Comparison of ENCODE assay signal across 13 cellular contexts in genomic region chr21:43825936-43826622, GRCh38. TPM values are rescaled to one million over a fixed set of nuclear protein-coding genes. Genes with fewer than 3 reads are reported as not detected.
DNase-seq lines count a peak whose midpoint lies in the region; ATAC-seq, FAIRE-seq and TF ChIP-seq lines count a peak whose summit lies in the region.
"Had no signal": no experiment of that assay in that cellular context is flagged by ENCODE, and none has a peak within 500 bp of the region (broad histone marks: within the 10 kb centered on the region; RNA-seq: fewer than 3 reads in every experiment).

No MANE protein-coding gene starts in this region.

- H3K4me3 ChIP-seq in IMR-90 (ENCODE audit: insufficient read depth, low read depth, low read length) (no peak overlapping the region), GM12878 (no peak overlapping the region), lower lobe of right lung (no peak overlapping the region), lower leg skin (ENCODE audit: low read depth, poor library complexity, severe bottlenecking) (no peak overlapping the region)

- WGBS in IMR-90 (ENCODE audit: extremely low coverage in 2 of 2, insufficient read length in 1 of 2), 2 experiments, result 49% methylated on average over 13 of the region's 31 CpGs; no CpG with 5 or more reads in 1 of the 2 experiments
- WGBS in GM12878 (ENCODE audit: insufficient coverage, insufficient replicate concordance, low lambda C conversion rate, missing lambda C conversion rate), result 70% methylated on average over 31 of the region's 31 CpGs
- WGBS in lower leg skin, 2 donors, result 47 to 68% methylated on average over 20 to 24 of the region's 31 CpGs

- H3K4me1 ChIP-seq in IMR-90 (ENCODE audit: control insufficient read depth, insufficient read depth, low read length) (peaks cover 4% of the 10 kb centered on the region; the same call in 1 of the 2 replicates), GM12878 (ENCODE audit: control insufficient read depth, insufficient read depth, low read length) (no peaks in the 10 kb centered on the region), lower lobe of right lung (peaks cover 7% of the 10 kb centered on the region)

- CTCF ChIA-PET in IMR-90 (lab: Yijun Ruan, JAX), result interaction anchor here (1.0 kb wide), 1 partner anchor 20 kb away, joined by 3 read pairs; no protein-coding TSS in a partner anchor
- CTCF ChIA-PET in GM12878 (lab: Yijun Ruan, JAX), result no interaction called here

- peaks cover 4% of the 10 kb centered on the region; the same call in 1 of the 2 replicates for H3K9me1 ChIP-seq in IMR-90 (ENCODE audit: insufficient read depth, low read length)

- no peak overlapping the region for H2BK15ac ChIP-seq in IMR-90 (ENCODE audit: low read depth, low read length)

- TF ChIP-seq EP300 in GM12878 (IDR thresholded peaks at IDR 0.05; ENCODE audit: borderline replicate concordance in 1 of 2, control insufficient read depth in 1 of 2, low read depth in 2 of 2, low read length in 2 of 2), result no peak

- intact Hi-C loops in IMR-90 (cut with micrococcal nuclease) (no loop called here), GM12878 (cut with micrococcal nuclease; ENCODE audit: unreplicated experiment) (no loop called here), lower lobe of right lung (cut with DNase I) (no loop called here), lower leg skin (cut with DNase I; ENCODE audit: low total_unique reads) (no loop called here)

- H2AFZ ChIP-seq in IMR-90 (replicated peaks; ENCODE audit: low read length, poor library complexity) (peak overlapping the region; percentile 72), GM12878 (ENCODE audit: control insufficient read depth, low read depth, low read length) (no peak overlapping the region)

- H4K8ac ChIP-seq in IMR-90 (ENCODE audit: low read depth in 2 of 2, low read length in 2 of 2), result no peak overlapping the region

- no peak overlapping the region for H2AK9ac ChIP-seq in IMR-90 (replicated peaks; ENCODE audit: low read depth, low read length, poor library complexity)

- H2AK5ac ChIP-seq in IMR-90 (ENCODE audit: low read depth, low read length), result no peak overlapping the region

- H3K79me2 ChIP-seq in GM12878 (ENCODE audit: control insufficient read depth, insufficient read depth, low read length), result no peaks in the 10 kb centered on the region

- H3K36me3 ChIP-seq in IMR-90 (ENCODE audit: control insufficient read depth, insufficient read depth, low read length) (no peaks in the 10 kb centered on the region), GM12878 (ENCODE audit: control insufficient read depth in 2 of 2, insufficient read depth in 2 of 2, low read length in 1 of 2) (no peaks in the 10 kb centered on the region), lower lobe of right lung (no peaks in the 10 kb centered on the region)

- no peak for TF ChIP-seq CTCF in IMR-90 (conservative IDR thresholded peaks at IDR 0.05; ENCODE audit: low read depth, low read length)
- TF ChIP-seq CTCF in GM12878 (IDR thresholded peaks at IDR 0.05 in 2 of 3, conservative IDR thresholded peaks at IDR 0.05 in 1 of 3; ENCODE audit: control insufficient read depth in 2 of 3, extremely low read depth in 1 of 3, insufficient read depth in 1 of 3, low read depth in 3 of 3, low read length in 3 of 3), result no peak
- TF ChIP-seq CTCF in lower lobe of right lung (IDR thresholded peaks at IDR 0.05), result peak; percentile 27
- no peak for TF ChIP-seq CTCF in lower leg skin (IDR thresholded peaks at IDR 0.05)

- no peak overlapping the region for H3K9ac ChIP-seq in IMR-90 (ENCODE audit: low read depth, low read length)
- H3K9ac ChIP-seq in GM12878 (ENCODE audit: control insufficient read depth, insufficient read depth, low read length), result no peak overlapping the region

- no peak overlapping the region for H4K5ac ChIP-seq in IMR-90 (ENCODE audit: low read depth, low read length)

- TF ChIP-seq RAD21 in IMR-90 (IDR thresholded peaks at IDR 0.05; ENCODE audit: low read length), result no peak
- no peak for TF ChIP-seq RAD21 in GM12878 (IDR thresholded peaks at IDR 0.05; ENCODE audit: insufficient read depth, low read depth, low read length)

- dilution Hi-C loops in IMR-90 (cut with HindIII; ENCODE audit: low sequenced_read_pairs, unreplicated experiment), result no loop called here

- H3K27ac ChIP-seq in IMR-90 (ENCODE audit: insufficient read depth, low read length) (no peak overlapping the region), GM12878 (ENCODE audit: control insufficient read depth, insufficient read depth) (no peak overlapping the region), lower lobe of right lung (no peak overlapping the region)

- SMC1A ChIA-PET in GM12878 (lab: Charles Lee; ENCODE audit: uncharacterized antibody, unreplicated experiment), result interaction anchor here (1.4 kb wide), 1 partner anchor 92 kb away, joined by 5 read pairs; no protein-coding TSS in a partner anchor

- peak; percentile 16 for DNase-seq in ACHN
- DNase-seq in IMR-90, result no peak
- no peak for DNase-seq in GM12878 (ENCODE audit: low read depth, low spot score)
- peak; percentile 57 for DNase-seq in lower lobe of right lung
- DNase-seq in activated CD4-positive, alpha-beta T cell treated with anti-CD3 and anti-CD28 coated beads, Interleukin-2, amount 50 U/mL, for 1 hour, result no peak
- no peak for DNase-seq in lower leg skin (ENCODE audit: low spot score in 2 of 2)
- DNase-seq in KG1 (lab: John Stamatoyannopoulos, UW), result no peak
- DNase-seq: CD4-positive, CD25-positive, alpha-beta regulatory T cell; mesenchymal stem cell; stimulated activated CD4-positive, alpha-beta T cell treated with anti-CD3 and anti-CD28 coated beads, Interleukin-2, amount 100 ng/mL, for 24 hours; T-cell had no signal

- no peaks in the 10 kb centered on the region for H3K79me1 ChIP-seq in IMR-90 (ENCODE audit: low read depth in 1 of 2, low read length in 2 of 2)

- no peak overlapping the region for H3K56ac ChIP-seq in IMR-90 (ENCODE audit: extremely low read depth, insufficient read depth, low read length)

- no peak overlapping the region for H3K14ac ChIP-seq in IMR-90 (replicated peaks; ENCODE audit: low read depth, low read length)

- H3K4ac ChIP-seq in IMR-90 (ENCODE audit: low read depth, low read length), result no peak overlapping the region

- no peak overlapping the region for H2BK120ac ChIP-seq in IMR-90 (ENCODE audit: low read depth, low read length)

- no TSS peak for BruUV-seq in IMR-90 (replicated peaks; lab: Mats Ljungman, UMichigan)
- BruUV-seq in GM12878 (replicated peaks; lab: Mats Ljungman, UMichigan), result no TSS peak

- no peak overlapping the region for H2BK20ac ChIP-seq in IMR-90 (ENCODE audit: low read depth, low read length)

- in situ Hi-C loops in ACHN (cut with HindIII; ENCODE audit: low pct_ligation_motif_present, low pct_unique_long_range_greater_than_20kb, low sequenced_read_pairs), result no loop called here
- in situ Hi-C loops in IMR-90 (cut with MboI; ENCODE audit: low sequenced_read_pairs), result no loop called here
- in situ Hi-C loops in GM12878 (cut with MboI), result no loop called here

- FAIRE-seq in GM12878 (lab: Jason Lieb, UNC), result no peak
- FAIRE-seq: urothelium cell line had no signal

- H3K4me2 ChIP-seq in IMR-90 (ENCODE audit: low read depth, low read length) (no peak overlapping the region), GM12878 (ENCODE audit: control insufficient read depth, insufficient read depth) (no peak overlapping the region)

- POLR2A ChIA-PET in IMR-90 (lab: Charles Lee; ENCODE audit: unreplicated experiment) (no interaction called here), GM12878 (lab: Charles Lee) (interaction anchor here (0.6 to 1.6 kb wide), 2 partner anchors 10 to 46 kb away, joined by 3 to 4 read pairs; no protein-coding TSS in a partner anchor)

- no peak overlapping the region for H3K23ac ChIP-seq in IMR-90 (ENCODE audit: low read depth, low read length)

- no peaks in the 10 kb centered on the region for H4K20me1 ChIP-seq in IMR-90 (ENCODE audit: insufficient read depth, low read length)
- no peaks in the 10 kb centered on the region for H4K20me1 ChIP-seq in GM12878 (ENCODE audit: control insufficient read depth, insufficient read depth)

- H3K27me3 ChIP-seq in IMR-90 (ENCODE audit: control insufficient read depth, insufficient read depth, low read length), result peaks cover 13% of the 10 kb centered on the region
- H3K27me3 ChIP-seq in GM12878 (replicated peaks in 1 of 2; ENCODE audit: control insufficient read depth in 2 of 2, insufficient read depth in 2 of 2, low read length in 1 of 2), result peaks cover 1 to 2% of the 10 kb centered on the region in 2 experiments; a peak in 2 of 4 replicates
- peaks cover 24% of the 10 kb centered on the region for H3K27me3 ChIP-seq in lower lobe of right lung (ENCODE audit: low read depth)

- no peak overlapping the region for H3K18ac ChIP-seq in IMR-90 (ENCODE audit: low read depth, low read length)

- H3K9me3 ChIP-seq in IMR-90 (ENCODE audit: control insufficient read depth, insufficient read depth, low read length) (no peaks in the 10 kb centered on the region), GM12878 (replicated peaks; ENCODE audit: control insufficient read depth, insufficient read depth, low read length) (no peaks in the 10 kb centered on the region; the same call in 2 of the 3 replicates), lower lobe of right lung (no peaks in the 10 kb centered on the region)

- RAD21 ChIA-PET in GM12878 (lab: Charles Lee; ENCODE audit: unreplicated experiment), result interaction anchor here (1.2 kb wide), 1 partner anchor 113 kb away, joined by 5 read pairs; no protein-coding TSS in a partner anchor

- TF ChIP-seq POLR2A in IMR-90 (IDR thresholded peaks at IDR 0.05; ENCODE audit: low read depth, low read length) (no peak), GM12878 (IDR thresholded peaks at IDR 0.05; ENCODE audit: low read depth, low read length) (no peak; the same call in 1 of the 2 replicates), lower leg skin (IDR thresholded peaks at IDR 0.05) (no peak)

- ATAC-seq in IMR-90 (ENCODE audit: low read depth) (peak; percentile 21; the same call in 1 of the 2 replicates), GM12878 (peak; percentile 54), lower lobe of right lung (peak; percentile 59 to 67), HG02852 (IDR thresholded peaks at IDR 0.05; ENCODE audit: unreplicated experiment) (no peak)
- ATAC-seq: T-cell had no signal

- H2BK5ac ChIP-seq in IMR-90 (ENCODE audit: low read depth, low read length, poor library complexity, severe bottlenecking), result no peak overlapping the region

- H4K91ac ChIP-seq in IMR-90 (ENCODE audit: insufficient read depth, low read depth, low read length), result no peak overlapping the region

RNA-seq across cellular contexts. Expression of gene RRP1, which starts 36.7 kb away (rescaled TPM):
- total RNA-seq in IMR-90 (2012; rRNA removed) (18.3 and 23.3 TPM in 2 replicates), GM12878 (2014; rRNA removed) (32.5 and 40.9 TPM in 2 replicates), GM12878 (2014; rRNA removed; fragmentation: Illumina TruSeq; extraction: Trizol) (22.3 and 23.8 TPM in 2 replicates), GM12878 (2021) (58.7 and 65.3 TPM in 2 replicates), lower lobe of right lung (13.6 TPM), lower leg skin (10 to 100 TPM; 19.5 to 43.2 (median 25.5) TPM)
- polyA plus RNA-seq in IMR-90 (2012; rRNA removed) (18.1 and 20.2 TPM in 2 replicates), GM12878 (2011; rRNA removed) (21.8 and 26.0 TPM in 2 replicates), GM12878 (2014; fragmentation: Illumina TruSeq; extraction: Trizol) (27.4 and 48.9 TPM in 2 replicates), GM12878 (2014; fragmentation: Nextera tagmentation; extraction: Ambion mirVana) (1 to 10 TPM in 1 of 2 experiments, under 1 TPM in 1; 0.34 to 4.3 TPM), GM12878 (2014; rRNA removed) (29.3 and 33.8 TPM in 2 replicates), GM12878 (2016; fragmentation: Nextera tagmentation; extraction: Ambion mirVana) (10 to 100 TPM; 56.1 to 70.8 TPM)
- polyA plus RNA-seq in IMR-90 (2012; cell fraction: cytosol; rRNA removed), result 12.4 and 18.5 TPM in 2 replicates
- 28.8 and 33.8 TPM in 2 replicates for polyA plus RNA-seq in IMR-90 (2012; cell fraction: nucleus; rRNA removed; ENCODE audit: low replicate concordance)
- 118 and 141 TPM in 2 replicates for total RNA-seq in GM12878 (2013; cell fraction: nucleolus; rRNA removed)
- polyA plus RNA-seq in GM12878 (2011; ENCODE audit: low read depth), result 12.8 TPM
- polyA plus RNA-seq in GM12878 (2011; cell fraction: cytosol; rRNA removed), result 24.5 and 28.0 TPM in 2 replicates
- polyA plus RNA-seq in GM12878 (2011; cell fraction: nucleus; rRNA removed), result 94.1 and 106 TPM in 2 replicates
- polyA plus RNA-seq in GM12878 (2012), result 24.5 and 28.7 TPM in 2 replicates
- polyA minus RNA-seq in GM12878 (2011; rRNA and poly(A)+ RNA removed), result 18.4 and 26.8 TPM in 2 replicates
- polyA minus RNA-seq in GM12878 (2011; cell fraction: cytosol; rRNA and poly(A)+ RNA removed), result 8.8 and 11.2 TPM in 2 replicates
- 38.6 and 59.0 TPM in 2 replicates for polyA minus RNA-seq in GM12878 (2011; cell fraction: nucleus; rRNA and poly(A)+ RNA removed)

RNA-seq across cellular contexts. Expression of gene AGPAT3, which starts 38.9 kb away (rescaled TPM):
- total RNA-seq in IMR-90 (2012; rRNA removed), result 24.2 and 27.1 TPM in 2 replicates
- polyA plus RNA-seq in IMR-90 (2012; rRNA removed), result 36.2 and 38.7 TPM in 2 replicates
- 32.1 and 32.6 TPM in 2 replicates for polyA plus RNA-seq in IMR-90 (2012; cell fraction: cytosol; rRNA removed)
- 48.7 and 55.4 TPM in 2 replicates for polyA plus RNA-seq in IMR-90 (2012; cell fraction: nucleus; rRNA removed; ENCODE audit: low replicate concordance)
- 212 and 233 TPM in 2 replicates for total RNA-seq in GM12878 (2013; cell fraction: nucleolus; rRNA removed)
- total RNA-seq in GM12878 (2014; rRNA removed), result 46.9 and 47.8 TPM in 2 replicates
- total RNA-seq in GM12878 (2014; rRNA removed; fragmentation: Illumina TruSeq; extraction: Trizol), result 26.1 and 28.2 TPM in 2 replicates
- 89.5 and 110 TPM in 2 replicates for total RNA-seq in GM12878 (2021)
- 17.3 TPM for polyA plus RNA-seq in GM12878 (2011; ENCODE audit: low read depth)
- 27.6 and 47.8 TPM in 2 replicates for polyA plus RNA-seq in GM12878 (2011; rRNA removed)
- polyA plus RNA-seq in GM12878 (2011; cell fraction: cytosol; rRNA removed), result 59.2 and 60.5 TPM in 2 replicates
- 80.2 and 83.8 TPM in 2 replicates for polyA plus RNA-seq in GM12878 (2011; cell fraction: nucleus; rRNA removed)
- 36.8 and 49.6 TPM in 2 replicates for polyA plus RNA-seq in GM12878 (2012)
- 19.0 and 28.7 TPM in 2 replicates for polyA plus RNA-seq in GM12878 (2014; fragmentation: Illumina TruSeq; extraction: Trizol)
- 1 to 10 TPM; 1.2 to 3.7 TPM for polyA plus RNA-seq in GM12878 (2014; fragmentation: Nextera tagmentation; extraction: Ambion mirVana)
- polyA plus RNA-seq in GM12878 (2014; rRNA removed), result 50.0 and 53.6 TPM in 2 replicates
- polyA plus RNA-seq in GM12878 (2016; fragmentation: Nextera tagmentation; extraction: Ambion mirVana), result 10 to 100 TPM; 17.5 to 33.0 TPM
- polyA minus RNA-seq in GM12878 (2011; rRNA and poly(A)+ RNA removed), result 62.2 and 76.5 TPM in 2 replicates
- polyA minus RNA-seq in GM12878 (2011; cell fraction: cytosol; rRNA and poly(A)+ RNA removed), result 24.3 and 30.6 TPM in 2 replicates
- 23.3 and 43.3 TPM in 2 replicates for polyA minus RNA-seq in GM12878 (2011; cell fraction: nucleus; rRNA and poly(A)+ RNA removed)
- 83.3 TPM for total RNA-seq in lower lobe of right lung
- total RNA-seq in lower leg skin, result 10 to 100 TPM; 32.1 to 58.8 (median 48.7) TPM

RNA-seq across cellular contexts. Expression of gene CSTB, which starts 50.0 kb away (rescaled TPM):
- total RNA-seq in IMR-90 (2012; rRNA removed) (6.1 and 6.9 TPM in 2 replicates), GM12878 (2014; rRNA removed) (18.6 and 25.9 TPM in 2 replicates), GM12878 (2014; rRNA removed; fragmentation: Illumina TruSeq; extraction: Trizol) (20.4 and 20.6 TPM in 2 replicates), GM12878 (2021) (38.3 and 39.5 TPM in 2 replicates), lower lobe of right lung (154 TPM), lower leg skin (10 to 100 TPM; 11.0 to 29.3 (median 21.8) TPM)
- polyA plus RNA-seq in IMR-90 (2012; rRNA removed) (71.7 and 87.4 TPM in 2 replicates), GM12878 (2011; rRNA removed) (43.3 and 45.6 TPM in 2 replicates), GM12878 (2014; fragmentation: Illumina TruSeq; extraction: Trizol) (30.1 and 53.5 TPM in 2 replicates), GM12878 (2014; fragmentation: Nextera tagmentation; extraction: Ambion mirVana) (10 to 100 TPM; 12.5 to 20.2 TPM), GM12878 (2014; rRNA removed) (51.8 and 68.2 TPM in 2 replicates), GM12878 (2016; fragmentation: Nextera tagmentation; extraction: Ambion mirVana) (10 to 100 TPM; 82.3 to 82.7 TPM)
- polyA plus RNA-seq in IMR-90 (2012; cell fraction: cytosol; rRNA removed), result 31.9 and 61.6 TPM in 2 replicates
- 16.5 and 24.5 TPM in 2 replicates for polyA plus RNA-seq in IMR-90 (2012; cell fraction: nucleus; rRNA removed; ENCODE audit: low replicate concordance)
- 9.7 and 10.0 TPM in 2 replicates for total RNA-seq in GM12878 (2013; cell fraction: nucleolus; rRNA removed)
- polyA plus RNA-seq in GM12878 (2011; ENCODE audit: low read depth), result 42.8 TPM
- 75.9 and 87.5 TPM in 2 replicates for polyA plus RNA-seq in GM12878 (2011; cell fraction: cytosol; rRNA removed)
- polyA plus RNA-seq in GM12878 (2011; cell fraction: nucleus; rRNA removed), result 33.9 and 42.2 TPM in 2 replicates
- 56.7 and 57.9 TPM in 2 replicates for polyA plus RNA-seq in GM12878 (2012)
- 31.5 and 36.7 TPM in 2 replicates for polyA minus RNA-seq in GM12878 (2011; rRNA and poly(A)+ RNA removed)
- polyA minus RNA-seq in GM12878 (2011; cell fraction: cytosol; rRNA and poly(A)+ RNA removed), result 7.4 and 11.2 TPM in 2 replicates
- polyA minus RNA-seq in GM12878 (2011; cell fraction: nucleus; rRNA and poly(A)+ RNA removed), result 9.4 and 9.8 TPM in 2 replicates

Comparison
In these comparisons a context has a peak if more than half of its experiments do, and no peak if none do; other contexts are left out.
1. DNase-seq: peak in ACHN (single experiment) and lower lobe of right lung (single experiment); none in IMR-90 (single experiment), GM12878 (single experiment), activated CD4-positive, alpha-beta T cell treated with anti-CD3 and anti-CD28 coated beads, Interleukin-2, amount 50 U/mL, for 1 hour (single experiment), lower leg skin (0 of 2) and KG1 (single experiment).